In genomic region chr3:185930393-185931107, GRCh38 we compare ENCODE assay signal across 1 cellular context.
TF ChIP-seq lines count a peak whose summit lies in the region.

No MANE protein-coding gene starts in this region.

TF ChIP-seq in GM12878, 131 proteins besides CTCF, POLR2A, EP300 and RAD21 (continued from another document):
- TF ChIP-seq ZBTB4 (CRISPR knock-in tag; IDR thresholded peaks at IDR 0.05) (no peak), NBN (IDR thresholded peaks at IDR 0.05) (no peak), GATAD2B (conservative IDR thresholded peaks at IDR 0.05; ENCODE audit: low read depth) (no peak), SMC3 (IDR thresholded peaks at IDR 0.05; ENCODE audit: borderline replicate concordance, low read length) (no peak), IKZF1 (conservative IDR thresholded peaks at IDR 0.05) (no peak), POLR2AphosphoS5 (IDR thresholded peaks at IDR 0.05; ENCODE audit: low read length) (no peak; the same call in 1 of the 2 replicates), E2F4 (IDR thresholded peaks at IDR 0.05; ENCODE audit: low read depth, low read length) (no peak), ASH2L (IDR thresholded peaks at IDR 0.05; ENCODE audit: borderline replicate concordance, low read depth) (no peak)
